ENCODE assay signal across 13 cellular contexts in genomic region chr2:239543696-239544095, GRCh38.
"Had no signal": no experiment of that assay in that cellular context is flagged by ENCODE, and none has a peak within 500 bp of the region (broad histone marks: within the 10 kb centered on the region; RNA-seq: fewer than 3 reads in every experiment).

No MANE protein-coding gene starts in this region.

- H3K27ac Mint-ChIP-seq: activated T-helper 1 cell treated with anti-CD3 and anti-CD28 coated beads, Interleukin-12 subunit alpha, Interleukin-12 subunit beta, Interleukin-2, Interleukin-4 antibody, amounts not matched to agents 30 ng/mL and 10 ng/mL and 1 ng/mL, durations not matched to agents 14 hours and 24 hours and 36 hours; memory B cell; stimulated activated effector memory CD8-positive, alpha-beta T cell treated with anti-CD3 and anti-CD28 coated beads, Interleukin-12 subunit alpha, Interleukin-12 subunit beta, amount 100 ng/mL, for 72 hours had no signal

- H3K27ac ChIP-seq: adrenal gland, cardiac muscle cell, epithelial cell of prostate, left lung, pancreas had no signal

- H3K9me3 ChIP-seq: adrenal gland, pancreas had no signal

- DNase-seq: activated CD8-positive, alpha-beta memory T cell treated with anti-CD3 and anti-CD28 coated beads, Interleukin-2, amount 50 U/mL, for 48 hours; activated naive CD4-positive, alpha-beta T cell treated with Interleukin-2 at 50 U/mL for 16 hours; adrenal gland; kidney; left lung; pancreas; stimulated activated CD4-positive, alpha-beta T cell treated with anti-CD3 and anti-CD28 coated beads, Interleukin-12 subunit alpha, Interleukin-12 subunit beta, amount 100 ng/mL, for 4 hours; stimulated activated CD4-positive, alpha-beta T cell treated with anti-CD3 and anti-CD28 coated beads, Interleukin-2, amount 100 ng/mL, for 24 hours had no signal

- H3K4me1 ChIP-seq: adrenal gland, left lung, pancreas had no signal

- H3K36me3 ChIP-seq: adrenal gland, cardiac muscle cell, left lung, pancreas had no signal

- H3K4me3 Mint-ChIP-seq: activated T-helper 1 cell treated with anti-CD3 and anti-CD28 coated beads, Interleukin-12 subunit alpha, Interleukin-12 subunit beta, Interleukin-2, Interleukin-4 antibody, amounts not matched to agents 30 ng/mL and 10 ng/mL and 1 ng/mL, durations not matched to agents 14 hours and 24 hours and 36 hours; memory B cell; stimulated activated effector memory CD8-positive, alpha-beta T cell treated with anti-CD3 and anti-CD28 coated beads, Interleukin-12 subunit alpha, Interleukin-12 subunit beta, amount 100 ng/mL, for 72 hours had no signal

- H3K36me3 Mint-ChIP-seq: memory B cell; stimulated activated effector memory CD8-positive, alpha-beta T cell treated with anti-CD3 and anti-CD28 coated beads, Interleukin-12 subunit alpha, Interleukin-12 subunit beta, amount 100 ng/mL, for 72 hours had no signal

- H3K4me3 ChIP-seq: adrenal gland, cardiac muscle cell, left lung, pancreas had no signal

- ATAC-seq: stimulated activated effector memory CD8-positive, alpha-beta T cell treated with anti-CD3 and anti-CD28 coated beads, Interleukin-12 subunit alpha, Interleukin-12 subunit beta, amount 100 ng/mL, for 72 hours had no signal

- H3K27me3 ChIP-seq: adrenal gland, cardiac muscle cell, pancreas had no signal

- H3K9me3 Mint-ChIP-seq: activated T-helper 1 cell treated with anti-CD3 and anti-CD28 coated beads, Interleukin-12 subunit alpha, Interleukin-12 subunit beta, Interleukin-2, Interleukin-4 antibody, amounts not matched to agents 30 ng/mL and 10 ng/mL and 1 ng/mL, durations not matched to agents 14 hours and 24 hours and 36 hours; stimulated activated effector memory CD8-positive, alpha-beta T cell treated with anti-CD3 and anti-CD28 coated beads, Interleukin-12 subunit alpha, Interleukin-12 subunit beta, amount 100 ng/mL, for 72 hours had no signal
